Comparison of ENCODE assay signal across 8 cellular contexts in genomic region chr16:11257131-11257938, GRCh38. TPM values are rescaled to one million over a fixed set of nuclear protein-coding genes. Genes with fewer than 3 reads are reported as not detected.
DNase-seq lines count a peak whose midpoint lies in the region; ATAC-seq and TF ChIP-seq lines count a peak whose summit lies in the region.

No MANE protein-coding gene starts in this region.

- H3K4me1 ChIP-seq in testis = peaks cover 18% of the 10 kb centered on the region

- peaks cover 34 to 55% (median 41%) of the 10 kb centered on the region in 3 donors for H3K4me1 Mint-ChIP-seq in naive B cell

- H3K36me3 ChIP-seq in testis (ENCODE audit: low read depth, missing control alignments) = no peaks in the 10 kb centered on the region

- TF ChIP-seq POLR2A in testis (IDR thresholded peaks at IDR 0.05) = no peak

- H3K4me3 ChIP-seq in Jurkat, Clone E6-1 (ENCODE audit: low read length) = peak overlapping the region; percentile 81
- H3K4me3 ChIP-seq in fibroblast of the aortic adventitia (ENCODE audit: low read depth, low read length) (peak overlapping the region; percentile 79), testis (peak overlapping the region; percentile 70 to 77)

- intact Hi-C loops in testis (cut with DNase I; ENCODE audit: low total_unique reads) = loop anchor here (5.0 kb wide), 1 partner anchor 285 kb away; no protein-coding TSS in a partner anchor

- H3K9me3 Mint-ChIP-seq in naive B cell = peaks cover 0 to 1% (median 0%) of the 10 kb centered on the region in 7 donors

- TF ChIP-seq CTCF in fibroblast of the aortic adventitia (IDR thresholded peaks at IDR 0.05; ENCODE audit: insufficient read depth, low read length) (peak; percentile 85), testis (IDR thresholded peaks at IDR 0.05) (peak; percentile 58 to 65 (median 62))

- H3K36me3 Mint-ChIP-seq in naive B cell = peaks cover 6 to 13% of the 10 kb centered on the region in 2 donors

- H3K9me3 ChIP-seq in testis = no peaks in the 10 kb centered on the region

- ATAC-seq in naive B cell (ENCODE audit: low read depth in 2 of 2) (no peak), GM18517 (IDR thresholded peaks at IDR 0.05; ENCODE audit: unreplicated experiment) (no peak)

- WGBS in testis, 2 donors = 18 to 25% methylated on average over 16 to 21 of the region's 21 CpGs

- no peaks in the 10 kb centered on the region for H3K27me3 ChIP-seq in testis

- H3K4me3 Mint-ChIP-seq in naive B cell = peak overlapping the region; percentile 94 to 99 (median 98)

- peak overlapping the region; percentile 81 to 98 (median 96) for H3K27ac Mint-ChIP-seq in naive B cell

- H3K27ac ChIP-seq in testis = peak overlapping the region in 1 of 2 donors; percentile 97

- peak; percentile 89 for DNase-seq in DMS 273 (lab: John Stamatoyannopoulos, UW; ENCODE audit: unreplicated experiment)
- DNase-seq in Jurkat, Clone E6-1 (ENCODE audit: low read depth, low spot score) = peak; percentile 52
- DNase-seq in OCI-M2 (lab: John Stamatoyannopoulos, UW; ENCODE audit: unreplicated experiment) = peak; percentile 17
- peak; percentile 44 for DNase-seq in activated T-helper 9 cell treated with anti-CD3 and anti-CD28 coated beads, Interleukin-2, amount 50 U/mL, for 16 hours (ENCODE audit: low read depth)
- DNase-seq in fibroblast of the aortic adventitia (ENCODE audit: low read depth) = peak; percentile 82
- DNase-seq in naive B cell = no peak
- DNase-seq in testis = peak; percentile 85

- H3K27me3 Mint-ChIP-seq in naive B cell = no peaks in the 10 kb centered on the region

RNA-seq across cellular contexts. Expression of gene SOCS1, which starts 1.3 kb away (rescaled TPM):
- polyA plus RNA-seq in Jurkat, Clone E6-1 (2012; ENCODE audit: insufficient read depth, insufficient read length) = 2.2 TPM
- 3.3 and 5.6 TPM in 2 replicates for total RNA-seq in fibroblast of the aortic adventitia (ENCODE audit: low replicate concordance)
- 10 to 100 TPM; 19.8 to 62.0 (median 32.5) TPM for polyA plus RNA-seq in naive B cell (ENCODE audit: low read depth in 6 of 6)
- total RNA-seq in testis = 10 to 100 TPM; 10.7 to 16.8 TPM
- polyA plus RNA-seq in testis (ENCODE audit: insufficient read depth, low read depth, low replicate concordance) = 3.6 TPM

RNA-seq across cellular contexts. Expression of gene TNP2, which starts 11.8 kb away (rescaled TPM):
- polyA plus RNA-seq in Jurkat, Clone E6-1 (2012; ENCODE audit: insufficient read depth, insufficient read length) = not detected
- total RNA-seq in fibroblast of the aortic adventitia (ENCODE audit: low replicate concordance) = not detected in 2 replicates
- polyA plus RNA-seq in naive B cell (ENCODE audit: low read depth in 6 of 6) = not detected
- 10 to 100 TPM; 10.2 to 29.8 TPM for total RNA-seq in testis
- 38.4 TPM for polyA plus RNA-seq in testis (ENCODE audit: insufficient read depth, low read depth, low replicate concordance)

RNA-seq across cellular contexts. Expression of gene PRM3, which starts 16.1 kb away (rescaled TPM):
- not detected for polyA plus RNA-seq in Jurkat, Clone E6-1 (2012; ENCODE audit: insufficient read depth, insufficient read length)
- total RNA-seq in fibroblast of the aortic adventitia (ENCODE audit: low replicate concordance) = not detected in 2 replicates
- polyA plus RNA-seq in naive B cell (ENCODE audit: low read depth in 6 of 6) = not detected
- 100 to 1,000 TPM; 109 to 383 TPM for total RNA-seq in testis
- polyA plus RNA-seq in testis (ENCODE audit: insufficient read depth, low read depth, low replicate concordance) = 51.1 TPM

RNA-seq across cellular contexts. Expression of gene PRM2, which starts 18.9 kb away (rescaled TPM):
- not detected for polyA plus RNA-seq in Jurkat, Clone E6-1 (2012; ENCODE audit: insufficient read depth, insufficient read length)
- not detected in 2 replicates for total RNA-seq in fibroblast of the aortic adventitia (ENCODE audit: low replicate concordance)
- polyA plus RNA-seq in naive B cell (ENCODE audit: low read depth in 6 of 6) = not detected
- over 10,000 TPM in 1 of 2 donors, 1,000 to 10,000 TPM in 1; 3,179 to 16,461 TPM for total RNA-seq in testis
- polyA plus RNA-seq in testis (ENCODE audit: insufficient read depth, low read depth, low replicate concordance) = 12,441 TPM

RNA-seq across cellular contexts. Expression of gene PRM1, which starts 23.8 kb away (rescaled TPM):
- not detected for polyA plus RNA-seq in Jurkat, Clone E6-1 (2012; ENCODE audit: insufficient read depth, insufficient read length)
- total RNA-seq in fibroblast of the aortic adventitia (ENCODE audit: low replicate concordance) (not detected in 2 replicates), testis (over 10,000 TPM in 1 of 2 donors, 1,000 to 10,000 TPM in 1; 7,819 to 32,936 TPM)
- polyA plus RNA-seq in naive B cell (ENCODE audit: low read depth in 6 of 6) (not detected), testis (ENCODE audit: insufficient read depth, low read depth, low replicate concordance) (15,171 TPM)

Comparison
In these comparisons a context has a peak if more than half of its experiments do, and no peak if none do; other contexts are left out.
1. RNA of gene TNP2, which starts 11.8 kb away (total RNA-seq): 10.2 to 29.8 TPM in testis; not detected in fibroblast of the aortic adventitia; every median in the first group is over 10 times any median in the second.
2. RNA of gene PRM3, which starts 16.1 kb away (total RNA-seq): 109 to 383 TPM in testis; not detected in fibroblast of the aortic adventitia; every median in the first group is over 100 times any median in the second.
3. Peak in every context shown above with its lines, with median percentiles within 50 percentile points of each other: H3K4me3 ChIP-seq.